In the genomic region with DNA sequence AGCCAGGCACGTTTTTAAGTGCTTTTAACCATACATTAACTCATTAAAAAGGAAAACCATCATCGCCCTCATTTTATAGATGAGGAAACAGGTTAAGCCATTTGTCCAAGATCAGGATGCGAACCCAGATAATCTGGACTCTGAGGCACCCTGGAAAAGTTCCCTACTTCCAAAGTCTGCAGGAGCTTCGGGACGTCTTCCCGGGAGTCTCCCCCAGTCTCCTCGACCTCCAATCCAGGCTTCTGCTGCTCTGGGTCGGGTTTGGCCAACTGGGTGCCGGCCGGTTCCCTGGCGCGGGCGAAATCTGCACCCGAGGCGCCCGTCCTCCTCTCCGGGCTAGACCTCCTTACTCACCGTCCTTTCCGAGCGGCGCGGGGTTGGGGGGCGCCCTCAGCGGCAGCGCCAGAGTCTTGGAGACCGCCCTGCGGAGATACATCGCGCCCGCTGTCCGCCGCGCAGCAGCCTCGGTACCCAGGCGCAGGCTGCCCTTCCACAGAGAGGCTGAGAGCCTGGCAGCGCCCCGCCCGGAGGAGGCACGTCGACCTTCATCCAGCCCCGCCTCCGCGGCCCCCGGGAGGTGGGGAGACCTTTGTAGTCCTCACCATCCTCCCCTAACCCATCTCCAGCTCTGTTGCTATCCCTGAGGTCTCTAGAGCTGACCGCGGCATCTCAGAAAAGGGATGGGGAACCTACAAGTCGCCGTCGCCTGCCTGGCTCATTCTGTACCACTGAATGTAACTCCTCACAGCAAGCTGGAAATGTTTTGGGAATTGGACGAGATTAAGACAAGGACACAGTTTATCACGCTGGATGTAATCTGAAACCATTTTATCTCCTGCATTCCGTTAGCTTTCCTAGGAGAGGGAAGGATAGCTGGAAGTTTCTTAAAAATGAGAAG, we compare ENCODE assay signal across 8 cellular contexts. TPM values are rescaled to one million over a fixed set of nuclear protein-coding genes. Genes with fewer than 3 reads are reported as not detected.
DNase-seq lines count a peak whose midpoint lies in the region; ATAC-seq and TF ChIP-seq lines count a peak whose summit lies in the region.

A gene (minus strand): TSS at position 503 of the 898 bp plus-strand sequence. CDS start 67 bp downstream, at position 436.

- DNase-seq in AG04449 (ENCODE audit: low read depth, low spot score) (no peak), HFF-Myc (ENCODE audit: extremely low read depth, low read depth) (no peak), fibroblast of gingiva (ENCODE audit: low read depth) (peak; percentile 17), natural killer cell (no peak), SKM-1 treated with dmso at 0.1 percent for 144 hours (lab: John Stamatoyannopoulos, UW; ENCODE audit: unreplicated experiment) (no peak)
- DNase-seq in activated CD8-positive, alpha-beta memory T cell treated with anti-CD3 and anti-CD28 coated beads, Interleukin-2, amount 50 U/mL, for 48 hours, result peak; percentile 71
- DNase-seq in central memory CD4-positive, alpha-beta T cell, result no peak

- H3K4me3 Mint-ChIP-seq in natural killer cell, result peak within 1 kb of the TSS; percentile 86

- H3K9me3 Mint-ChIP-seq in natural killer cell, result no peaks in the 10 kb centered on the region

- peaks cover 32 to 41% of the 10 kb centered on the region in 2 donors for H3K27me3 Mint-ChIP-seq in natural killer cell (ENCODE audit: low read depth in 2 of 2)

- H3K4me3 ChIP-seq in AG04449 (ENCODE audit: low read depth, low read length) (peak within 1 kb of the TSS; percentile 64), HFF-Myc (replicated peaks; ENCODE audit: low read depth, low read length) (peak within 1 kb of the TSS; percentile 51)

- CTCF ChIA-PET in AG04449 (lab: Yijun Ruan, JAX), result interaction anchor here (1.0 to 3.5 kb wide), 7 partner anchors 11 to 48 kb away, joined by 3 to 36 read pairs (median 4); a partner anchor contains a TSS

- intact Hi-C loops in natural killer cell (cut with micrococcal nuclease), result no loop called here

- POLR2A ChIA-PET in AG04449 (lab: Yijun Ruan, JAX), result no interaction called here

- TF ChIP-seq CTCF in AG04449 (IDR thresholded peaks at IDR 0.05; ENCODE audit: insufficient read depth, low read length, missing control alignments) (no peak), HFF-Myc (IDR thresholded peaks at IDR 0.05; ENCODE audit: low read depth, low read length, missing control alignments) (no peak), natural killer cell (IDR thresholded peaks at IDR 0.05) (no peak)

- no peaks in the 10 kb centered on the region for H3K36me3 Mint-ChIP-seq in natural killer cell

- H3K4me1 Mint-ChIP-seq in natural killer cell, result peaks cover 19% of the 10 kb centered on the region in 2 donors

- no peak within 1 kb of the TSS for H3K27ac Mint-ChIP-seq in natural killer cell

- peak; percentile 58 to 80 (median 59) for ATAC-seq in natural killer cell
- ATAC-seq in GM21367 (IDR thresholded peaks at IDR 0.05; ENCODE audit: unreplicated experiment), result no peak

RNA-seq across cellular contexts. Expression of the gene that starts here (rescaled TPM):
- under 1 TPM; 0.35 to 0.78 (median 0.63) TPM for total RNA-seq in natural killer cell

Comparison
In these comparisons a context has a peak if more than half of its experiments do, and no peak if none do; other contexts are left out.
1. Peak in ATAC-seq in natural killer cell; RNA of the gene not detected or under 1 TPM.
2. DNase-seq: peak in activated CD8-positive, alpha-beta memory T cell treated with anti-CD3 and anti-CD28 coated beads, Interleukin-2, amount 50 U/mL, for 48 hours (single experiment) and fibroblast of gingiva (single experiment); none in AG04449 (single experiment), HFF-Myc (single experiment), natural killer cell (single experiment), SKM-1 treated with dmso at 0.1 percent for 144 hours (single experiment) and central memory CD4-positive, alpha-beta T cell (single experiment).